In the genomic region with DNA sequence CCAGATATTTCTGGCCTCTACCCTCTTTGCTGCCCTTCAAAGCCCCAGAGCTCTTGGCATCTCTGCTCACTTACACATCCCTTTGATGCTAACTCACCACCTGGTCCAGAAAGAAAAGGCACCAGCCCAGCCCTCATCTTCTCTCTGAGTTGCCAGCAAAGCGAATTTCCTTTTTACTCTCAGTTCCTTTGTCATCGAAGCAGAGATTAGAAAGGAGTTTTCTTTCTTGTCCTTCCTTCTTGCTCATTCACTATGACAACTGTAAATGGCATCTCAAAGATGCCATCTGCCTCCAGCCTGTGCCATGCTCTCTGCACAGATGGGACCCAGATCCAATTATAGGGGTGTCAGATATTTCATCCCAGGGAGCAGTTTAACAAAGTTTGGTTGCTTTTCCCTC, we compare ENCODE assay signal across 15 cellular contexts.
"Had no signal": no experiment of that assay in that cellular context is flagged by ENCODE, and none has a peak within 500 bp of the region (broad histone marks: within the 10 kb centered on the region; RNA-seq: fewer than 3 reads in every experiment).

No MANE protein-coding gene starts in this region.

- ATAC-seq: stimulated activated naive CD8-positive, alpha-beta T cell treated with anti-CD3 and anti-CD28 coated beads, Interleukin-15, Interleukin-2, amounts not matched to agents 100 U/mL and 50 U/mL, for 24 hours; upper lobe of right lung had no signal

- H3K4me3 Mint-ChIP-seq: activated naive CD8-positive, alpha-beta T cell; endodermal cell; T-helper 2 cell treated with Interferon-gamma antibody and Interleukin-4, amounts not matched to agents 5 μg/mL and 100 μg/mL, for 36 hours had no signal

- H3K27me3 Mint-ChIP-seq: activated naive CD8-positive, alpha-beta T cell had no signal

- DNase-seq: activated CD4-positive, alpha-beta T cell treated with anti-CD3 and anti-CD28 coated beads, Interleukin-2, amount 50 U/mL, for 48 hours; activated CD4-positive, CD25-positive, alpha-beta regulatory T cell treated with anti-CD3 and anti-CD28 coated beads, Interleukin-2, amount 50 U/mL, for 72 hours; activated gamma-delta T cell; activated T-cell treated with anti-CD3 and anti-CD28 coated beads, Interleukin-2, amount 50 U/mL, for 48 hours; amygdala; brain microvascular endothelial cell; endodermal cell; erythroblast; ovary; sigmoid colon; stimulated activated CD4-positive, alpha-beta T cell treated with anti-CD3 and anti-CD28 coated beads, Interleukin-12 subunit alpha, Interleukin-12 subunit beta, amount 100 ng/mL, for 4 hours; stimulated activated naive CD8-positive, alpha-beta T cell treated with anti-CD3 and anti-CD28 coated beads, Interleukin-15, Interleukin-2, amounts not matched to agents 100 U/mL and 50 U/mL, for 24 hours; upper lobe of right lung had no signal

- H3K27ac Mint-ChIP-seq: activated naive CD8-positive, alpha-beta T cell; endodermal cell; T-helper 2 cell treated with Interferon-gamma antibody and Interleukin-4, amounts not matched to agents 5 μg/mL and 100 μg/mL, for 36 hours had no signal

- H3K9me3 Mint-ChIP-seq: endodermal cell; T-helper 2 cell treated with Interferon-gamma antibody and Interleukin-4, amounts not matched to agents 5 μg/mL and 100 μg/mL, for 36 hours had no signal
